22 cellular contexts compared by ENCODE assay signal in genomic region chrX:96551320-96551872, GRCh38.
"Had no signal": no experiment of that assay in that cellular context is flagged by ENCODE, and none has a peak within 500 bp of the region (broad histone marks: within the 10 kb centered on the region; RNA-seq: fewer than 3 reads in every experiment).

No MANE protein-coding gene starts in this region.

- H3K9me3 ChIP-seq: left lung, right atrium auricular region, tibial artery had no signal

- H3K4me2 ChIP-seq: neural progenitor cell had no signal

- DNase-seq: activated CD4-positive, alpha-beta T cell treated with anti-CD3 and anti-CD28 coated beads, Interleukin-2, amount 50 U/mL, for 1 hour; activated CD4-positive, CD25-positive, alpha-beta regulatory T cell treated with anti-CD3 and anti-CD28 coated beads, Interleukin-2, amount 50 U/mL, for 72 hours; activated CD8-positive, alpha-beta T cell treated with anti-CD3 and anti-CD28 coated beads, Interleukin-2, amount 10 ng/mL, durations not matched to agents 7 days and 5 days; activated gamma-delta T cell treated with Interleukin-2 at 50 U/mL for 16 hours; activated T-cell treated with anti-CD3 and anti-CD28 coated beads, Interleukin-2, amount 50 U/mL, for 1 hour; aorta; central memory CD4-positive, alpha-beta T cell; effector memory CD8-positive, alpha-beta T cell; glutamatergic neuron; hippocampal formation; kidney glomerular epithelial cell; left lung; naive thymus-derived CD4-positive, alpha-beta T cell; stimulated activated CD4-positive, alpha-beta T cell treated with anti-CD3 and anti-CD28 coated beads, Interleukin-4, amount 100 ng/mL, for 4 hours; substantia nigra; tibial artery had no signal

- H3K36me3 ChIP-seq: left lung, neural progenitor cell, right atrium auricular region, tibial artery had no signal

- H3K4me3 ChIP-seq: left lung, lung, neural progenitor cell, right atrium auricular region, tibial artery had no signal

- FAIRE-seq: endothelial cell of umbilical vein, frontal cortex had no signal

- H2AFZ ChIP-seq: neural progenitor cell had no signal

- H3K4me1 ChIP-seq: left lung, right atrium auricular region had no signal

- H3K27ac ChIP-seq: left lung, neural progenitor cell, right atrium auricular region, tibial artery, VCaP had no signal

- H3K27me3 ChIP-seq: neural progenitor cell, tibial artery had no signal

- H3K9ac ChIP-seq: neural progenitor cell had no signal
